17 cellular contexts compared by ENCODE assay signal in genomic region chr18:51753365-51754057, GRCh38.
DNase-seq lines count a peak whose midpoint lies in the region; ATAC-seq lines count a peak whose summit lies in the region.
"Had no signal": no experiment of that assay in that cellular context is flagged by ENCODE, and none has a peak within 500 bp of the region (broad histone marks: within the 10 kb centered on the region; RNA-seq: fewer than 3 reads in every experiment).

No MANE protein-coding gene starts in this region.

- no peaks in the 10 kb centered on the region for H3K9me3 Mint-ChIP-seq in activated naive CD8-positive, alpha-beta T cell treated with anti-CD3 and anti-CD28 coated beads, Interleukin-2, amount 50 U/mL, for 24 hours

- no peaks in the 10 kb centered on the region for H3K27me3 Mint-ChIP-seq in activated naive CD8-positive, alpha-beta T cell treated with anti-CD3 and anti-CD28 coated beads, Interleukin-2, amount 50 U/mL, for 24 hours
- H3K27me3 Mint-ChIP-seq: B cell, T-cell had no signal

- ATAC-seq in GM19463 (IDR thresholded peaks at IDR 0.05; ENCODE audit: unreplicated experiment): peak; percentile 62
- no peak for ATAC-seq in activated naive CD8-positive, alpha-beta T cell treated with anti-CD3 and anti-CD28 coated beads, Interleukin-2, amount 50 U/mL, for 24 hours
- ATAC-seq: PC-3, SK-N-SH treated with all-trans-retinoic acid at 6 μM for 48 hours, T-cell had no signal

- H3K36me3 Mint-ChIP-seq in activated naive CD8-positive, alpha-beta T cell treated with anti-CD3 and anti-CD28 coated beads, Interleukin-2, amount 50 U/mL, for 24 hours (ENCODE audit: low read depth): no peaks in the 10 kb centered on the region
- H3K36me3 Mint-ChIP-seq: T-cell had no signal

- DNase-seq in NCI-H146 (lab: John Stamatoyannopoulos, UW) (peak; percentile 41), NCI-H146 treated with DMSO at 0.1 percent for 48 hours (lab: John Stamatoyannopoulos, UW; ENCODE audit: unreplicated experiment) (no peak), NCI-H1930 (lab: John Stamatoyannopoulos, UW) (peak; percentile 56 to 91), germinal center (ENCODE audit: low spot score) (no peak)
- no peak for DNase-seq in activated naive CD8-positive, alpha-beta T cell treated with anti-CD3 and anti-CD28 coated beads, Interleukin-2, amount 50 U/mL, for 24 hours
- DNase-seq in effector CD4-positive, alpha-beta T cell: no peak
- DNase-seq: GOT3, IMR-90, NCI-H1694, NCI-H82, PC-3, RPMI8226, SIG-M5, T-cell had no signal

- no peak overlapping the region for H3K4me3 Mint-ChIP-seq in activated naive CD8-positive, alpha-beta T cell treated with anti-CD3 and anti-CD28 coated beads, Interleukin-2, amount 50 U/mL, for 24 hours
- H3K4me3 Mint-ChIP-seq: B cell, T-cell had no signal

- H3K4me1 Mint-ChIP-seq in activated naive CD8-positive, alpha-beta T cell treated with anti-CD3 and anti-CD28 coated beads, Interleukin-2, amount 50 U/mL, for 24 hours: no peaks in the 10 kb centered on the region
- H3K4me1 Mint-ChIP-seq: B cell, T-cell had no signal

- no peak overlapping the region for H3K27ac Mint-ChIP-seq in activated naive CD8-positive, alpha-beta T cell treated with anti-CD3 and anti-CD28 coated beads, Interleukin-2, amount 50 U/mL, for 24 hours
- H3K27ac Mint-ChIP-seq: B cell, T-cell had no signal

Comparison
In these comparisons a context has a peak if more than half of its experiments do, and no peak if none do; other contexts are left out.
1. DNase-seq: peak in NCI-H146 (single experiment) and NCI-H1930 (2 of 2); none in NCI-H146 treated with DMSO at 0.1 percent for 48 hours (single experiment), activated naive CD8-positive, alpha-beta T cell treated with anti-CD3 and anti-CD28 coated beads, Interleukin-2, amount 50 U/mL, for 24 hours (single experiment), effector CD4-positive, alpha-beta T cell (single experiment) and germinal center (single experiment).